In the genomic region with DNA sequence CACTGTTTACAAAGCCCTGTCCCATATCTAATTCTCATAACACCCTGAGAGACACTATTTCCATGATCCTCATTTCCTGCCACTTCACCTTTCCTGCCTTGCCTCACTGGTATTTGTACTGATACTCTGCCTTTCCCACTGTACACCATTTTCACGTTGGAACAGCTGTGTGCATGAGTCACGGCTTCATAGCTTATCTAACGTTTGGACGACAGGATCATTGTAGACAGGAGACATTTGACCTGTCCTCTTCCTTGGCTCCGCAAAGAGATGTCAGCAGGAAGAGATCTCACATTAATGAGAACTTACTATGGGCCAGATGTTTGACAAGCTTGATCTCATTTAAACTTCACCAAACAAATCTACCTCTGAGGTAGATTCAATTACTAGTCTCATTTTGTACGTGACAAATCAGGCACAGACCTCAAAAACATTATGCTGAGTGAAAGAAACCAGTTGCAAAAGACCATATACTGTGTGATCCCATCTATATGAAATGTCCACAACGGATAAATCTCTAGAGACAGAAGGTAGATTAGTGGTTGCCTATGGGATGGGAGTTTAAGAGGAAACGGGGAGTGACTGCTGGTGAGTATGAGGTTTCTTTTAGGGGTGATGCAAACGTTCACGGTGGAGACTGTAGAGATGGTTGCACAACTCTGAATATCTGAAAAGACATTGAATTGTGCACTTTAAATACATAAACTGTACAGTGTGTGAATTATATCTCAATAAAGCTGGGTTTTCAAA, we compare ENCODE assay signal across 1 cellular context.
TF ChIP-seq lines count a peak whose summit lies in the region.

No MANE protein-coding gene starts in this region.

TF ChIP-seq in IMR-90, 13 proteins besides CTCF, POLR2A, EP300 and RAD21:
- TF ChIP-seq CHD1 (IDR thresholded peaks at IDR 0.05; ENCODE audit: low read depth, low read length) (no peak), CEBPB (IDR thresholded peaks at IDR 0.05; ENCODE audit: low read depth, low read length) (0 out of 2 replicates have a peak, but pooled peaks have one; percentile 19)
